In the genomic region with DNA sequence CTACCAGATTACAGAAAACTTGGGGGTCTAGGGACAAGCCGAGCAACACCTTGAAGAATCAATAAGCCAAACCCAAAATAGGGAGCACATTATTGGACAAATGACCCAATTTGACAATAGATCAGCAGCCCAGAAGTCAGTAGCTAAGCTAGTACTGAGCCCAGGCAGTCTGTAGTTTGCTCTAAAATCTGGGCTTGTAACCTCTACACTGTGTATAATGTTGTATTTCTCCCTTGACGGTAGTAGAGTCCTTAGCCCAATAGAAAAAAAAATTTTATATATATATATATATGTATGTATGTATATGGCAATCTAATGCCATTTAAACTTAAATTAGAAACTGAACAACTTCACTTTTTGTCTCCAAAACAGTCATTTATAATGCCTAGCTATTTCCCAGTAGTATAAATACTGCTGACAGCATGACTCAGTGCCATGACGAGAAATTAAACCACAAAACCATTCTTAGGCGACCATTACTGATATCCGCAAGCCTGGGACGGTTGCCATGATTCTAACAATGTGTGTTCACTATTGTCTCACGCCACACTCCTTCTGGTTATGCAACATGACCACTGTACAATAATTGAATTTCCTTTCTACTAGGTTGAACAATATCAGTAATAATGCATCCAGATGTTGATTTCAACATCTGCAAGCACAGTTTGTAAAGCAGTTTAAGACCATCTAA, we compare ENCODE assay signal across 10 cellular contexts.
DNase-seq lines count a peak whose midpoint lies in the region; ATAC-seq and TF ChIP-seq lines count a peak whose summit lies in the region.
"Had no signal": no experiment of that assay in that cellular context is flagged by ENCODE, and none has a peak within 500 bp of the region (broad histone marks: within the 10 kb centered on the region; RNA-seq: fewer than 3 reads in every experiment).

No MANE protein-coding gene starts in this region.

- no peak overlapping the region for H2AFZ ChIP-seq in GM23248

- H4K20me1 ChIP-seq in GM23248 (ENCODE audit: insufficient read depth) = no peaks in the 10 kb centered on the region

- peaks cover 16% of the 10 kb centered on the region for H3F3A ChIP-seq in GM23248 (ENCODE audit: insufficient read depth)

- 14 to 15% methylated on average over 7 of the region's 7 CpGs for WGBS in GM23248 (ENCODE audit: low coverage in 1 of 2, low lambda C conversion rate in 2 of 2, missing lambda C conversion rate in 2 of 2), 2 experiments

- H3K9me2 ChIP-seq in GM23248 (ENCODE audit: insufficient read depth) = no peaks in the 10 kb centered on the region

- peak; percentile 99 for DNase-seq in GM23248
- peak; percentile 53 for DNase-seq in NCI-H2107 treated with DMSO at 0.1 percent for 48 hours (lab: John Stamatoyannopoulos, UW; ENCODE audit: unreplicated experiment)
- peak; percentile 98 to 100 for DNase-seq in cardiac fibroblast (ENCODE audit: low read depth in 2 of 2)
- peak; percentile 81 for DNase-seq in retinal pigment epithelial cell (ENCODE audit: low read depth)
- no peak for DNase-seq in left cardiac atrium
- DNase-seq in coronary artery (ENCODE audit: low spot score) = no peak
- DNase-seq: dorsolateral prefrontal cortex, SIG-M5 had no signal

- TF ChIP-seq CTCF in cardiac fibroblast (IDR thresholded peaks at IDR 0.05; ENCODE audit: low read depth, low read length) = no peak
- no peak for TF ChIP-seq CTCF in retinal pigment epithelial cell (conservative IDR thresholded peaks at IDR 0.05; ENCODE audit: low read depth, low read length)
- no peak for TF ChIP-seq CTCF in coronary artery (IDR thresholded peaks at IDR 0.05)

- H3K4me1 ChIP-seq in GM23248 (ENCODE audit: insufficient read depth) = peaks cover 24% of the 10 kb centered on the region

- no peak overlapping the region for H3K4me3 ChIP-seq in GM23248
- H3K4me3 ChIP-seq in cardiac fibroblast (replicated peaks in 1 of 2; ENCODE audit: low read depth in 2 of 2, low read length in 2 of 2) = no peak overlapping the region
- no peak overlapping the region for H3K4me3 ChIP-seq in retinal pigment epithelial cell (ENCODE audit: low read length)
- H3K4me3 ChIP-seq in coronary artery = no peak overlapping the region
- H3K4me3 ChIP-seq: dorsolateral prefrontal cortex, K562 had no signal

- in situ Hi-C loops in GM23248 (cut with MboI) = no loop called here

- H3K9me3 ChIP-seq in GM23248 (ENCODE audit: low read depth) = no peaks in the 10 kb centered on the region

- peak overlapping the region; percentile 73 for H3K4me2 ChIP-seq in GM23248 (ENCODE audit: unreplicated experiment)

- ATAC-seq in left cardiac atrium (no peak), GM21423 (IDR thresholded peaks at IDR 0.05; ENCODE audit: unreplicated experiment) (no peak)
- ATAC-seq: K562 had no signal

- H3K36me3 ChIP-seq in GM23248 (ENCODE audit: low read depth) = no peaks in the 10 kb centered on the region

- no peak overlapping the region for H3K9ac ChIP-seq in GM23248

- intact Hi-C loops in left cardiac atrium (cut with DNase I) = no loop called here

- H3K27me3 ChIP-seq in GM23248 (replicated peaks; ENCODE audit: insufficient read depth) = peaks cover 53% of the 10 kb centered on the region

- H3K79me2 ChIP-seq in GM23248 (ENCODE audit: insufficient read depth) = no peaks in the 10 kb centered on the region

- H3K27ac ChIP-seq in GM23248 (peak overlapping the region; percentile 40), coronary artery (no peak overlapping the region)
- H3K27ac ChIP-seq: dorsolateral prefrontal cortex had no signal

Comparison
In these comparisons a context has a peak if more than half of its experiments do, and no peak if none do; other contexts are left out.
1. DNase-seq: peak in GM23248 (single experiment), NCI-H2107 treated with DMSO at 0.1 percent for 48 hours (single experiment), cardiac fibroblast (2 of 2) and retinal pigment epithelial cell (single experiment); none in left cardiac atrium (single experiment) and coronary artery (single experiment).